In genomic region chr10:22715290-22715625, GRCh38 we compare ENCODE assay signal across 11 cellular contexts. TPM values are rescaled to one million over a fixed set of nuclear protein-coding genes. Genes with fewer than 3 reads are reported as not detected.
DNase-seq lines count a peak whose midpoint lies in the region; ATAC-seq, FAIRE-seq and TF ChIP-seq lines count a peak whose summit lies in the region.
"Had no signal": no experiment of that assay in that cellular context is flagged by ENCODE, and none has a peak within 500 bp of the region (broad histone marks: within the 10 kb centered on the region; RNA-seq: fewer than 3 reads in every experiment).

No MANE protein-coding gene starts in this region.

- H3K27me3 Mint-ChIP-seq in naive thymus-derived CD8-positive, alpha-beta T cell: no peaks in the 10 kb centered on the region

- DNase-seq in K562 (ENCODE audit: extremely low read depth in 1 of 4, low spot score in 3 of 4) (no peak), epidermal melanocyte (ENCODE audit: insufficient read length, low spot score) (no peak), transverse colon (no peak), NCI-H526 (lab: John Stamatoyannopoulos, UW) (no peak)
- no peak for DNase-seq in naive thymus-derived CD8-positive, alpha-beta T cell
- DNase-seq in stimulated activated CD4-positive, alpha-beta T cell treated with anti-CD3 and anti-CD28 coated beads, Interleukin-1b, Interleukin-23, amount 100 ng/mL, for 48 hours: no peak
- DNase-seq: cortex of kidney, DMS79 treated with DMSO at 0.1 percent for 48 hours, MV-4-11 had no signal

- 73% methylated on average over 7 of the region's 7 CpGs for WGBS in K562 (ENCODE audit: insufficient coverage, low coverage, missing lambda C conversion rate)
- 72 to 80% methylated on average over 7 of the region's 7 CpGs for WGBS in transverse colon (ENCODE audit: low coverage in 1 of 2), 2 donors

- no peak for TF ChIP-seq RAD21 in K562 (CRISPR knock-in tag; conservative IDR thresholded peaks at IDR 0.05 in 1 of 2, IDR thresholded peaks at IDR 0.05 in 1 of 2)

- FAIRE-seq in K562 (lab: Jason Lieb, UNC): no peak

- peak overlapping the region in 4 of 10 experiments; percentile 92 to 98 (median 96); a peak in 3 of 20 replicates for H3K4me3 ChIP-seq in BLaER1 treated with 17β-estradiol and CSF1 and Interleukin-3, amounts not matched to agents 10 nM and 100 nM
- H3K4me3 ChIP-seq in HUES6 (ENCODE audit: low read depth, low read length) (peak overlapping the region; percentile 66), K562 (no peak overlapping the region), transverse colon (peak overlapping the region in 1 of 4 donors; percentile 71)

- H3K9me3 ChIP-seq in BLaER1 treated with 17β-estradiol and CSF1 and Interleukin-3, amounts not matched to agents 10 nM and 100 nM (replicated peaks in 1 of 11): no peaks in the 10 kb centered on the region
- H3K9me3 ChIP-seq in HUES6 (ENCODE audit: control insufficient read depth, insufficient read depth, low read depth, low read length): no peaks in the 10 kb centered on the region
- no peaks in the 10 kb centered on the region for H3K9me3 ChIP-seq in K562 (replicated peaks; ENCODE audit: control insufficient read depth, insufficient read depth, low read depth, low read length)
- H3K9me3 ChIP-seq in transverse colon: no peaks in the 10 kb centered on the region

- H3K9me1 ChIP-seq in K562 (ENCODE audit: control insufficient read depth, insufficient read depth, low read length): peaks cover 4% of the 10 kb centered on the region

- intact Hi-C loops in K562 (cut with micrococcal nuclease) (loop anchor here (10.0 kb wide), 1 partner anchor 140 kb away; no protein-coding TSS in a partner anchor), transverse colon (cut with DNase I; ENCODE audit: low total_unique reads) (no loop called here)

- peak overlapping the region; percentile 95 for H2AFZ ChIP-seq in K562 (ENCODE audit: low read depth, low read length)

- peaks cover 0 to 2% (median 0%) of the 10 kb centered on the region in 3 donors for H3K36me3 Mint-ChIP-seq in naive thymus-derived CD8-positive, alpha-beta T cell

- TF ChIP-seq CTCF in K562 (IDR thresholded peaks at IDR 0.05 in 2 of 3, conservative IDR thresholded peaks at IDR 0.05 in 1 of 3; ENCODE audit: insufficient read depth in 2 of 3, low read depth in 1 of 3, low read length in 3 of 3): no peak
- TF ChIP-seq CTCF in transverse colon (IDR thresholded peaks at IDR 0.05): no peak

- TF ChIP-seq POLR2A in K562 (conservative IDR thresholded peaks at IDR 0.05): no peak
- no peak for TF ChIP-seq POLR2A in transverse colon (IDR thresholded peaks at IDR 0.05)

- peaks cover 17 to 33% (median 20%) of the 10 kb centered on the region in 10 experiments; a peak in 19 of 20 replicates for H3K4me1 ChIP-seq in BLaER1 treated with 17β-estradiol and CSF1 and Interleukin-3, amounts not matched to agents 10 nM and 100 nM
- H3K4me1 ChIP-seq in HUES6 (ENCODE audit: control insufficient read depth, insufficient read depth, low read length) (peaks cover 16% of the 10 kb centered on the region), K562 (replicated peaks in 1 of 2; ENCODE audit: control insufficient read depth in 2 of 2, insufficient read depth in 2 of 2, low read length in 2 of 2) (peaks cover 19% of the 10 kb centered on the region in 2 experiments; a peak in 4 of 5 replicates), transverse colon (peaks cover 6 to 29% (median 14%) of the 10 kb centered on the region in 4 donors)

- in situ Hi-C loops in K562 (cut with MboI): no loop called here
- in situ Hi-C loops in transverse colon (cut with MboI; ENCODE audit: low pct_ligation_motif_present in 1 of 4, low pct_unique_long_range_greater_than_20kb in 1 of 4, low sequenced_read_pairs in 3 of 4): loop anchor here in 2 of 4 donors (25.0 kb wide), 2 partner anchors 703 to 728 kb away; partner anchors contain the start of gene DNAJC1 (in 1 of the 2)

- no peak overlapping the region for H3K9ac ChIP-seq in BLaER1 treated with 17β-estradiol and CSF1 and Interleukin-3, amounts not matched to agents 10 nM and 100 nM
- H3K9ac ChIP-seq in HUES6 (ENCODE audit: low read length) (no peak overlapping the region), K562 (ENCODE audit: insufficient read depth in 1 of 2, low read depth in 2 of 2, low read length in 2 of 2) (no peak overlapping the region)

- H3K27me3 ChIP-seq in BLaER1 treated with 17β-estradiol and CSF1 and Interleukin-3, amounts not matched to agents 10 nM and 100 nM: peaks cover 0 to 46% (median 29%) of the 10 kb centered on the region in 11 experiments; a peak in 20 of 22 replicates
- H3K27me3 ChIP-seq in HUES6 (ENCODE audit: control insufficient read depth, insufficient read depth, low read length) (peaks cover 8% of the 10 kb centered on the region), K562 (ENCODE audit: control insufficient read depth in 2 of 2, insufficient read depth in 2 of 2, low read length in 2 of 2) (no peaks in the 10 kb centered on the region), transverse colon (no peaks in the 10 kb centered on the region)

- peaks cover 30 to 40% (median 37%) of the 10 kb centered on the region in 11 experiments for H4K20me1 ChIP-seq in BLaER1 treated with 17β-estradiol and CSF1 and Interleukin-3, amounts not matched to agents 10 nM and 100 nM
- H4K20me1 ChIP-seq in K562 (replicated peaks; ENCODE audit: control insufficient read depth, insufficient read depth, low read length): peaks cover 9% of the 10 kb centered on the region; the same call in 1 of the 2 replicates

- peak overlapping the region; percentile 92 to 100 (median 98); a peak in 20 of 22 replicates for H3K4me2 ChIP-seq in BLaER1 treated with 17β-estradiol and CSF1 and Interleukin-3, amounts not matched to agents 10 nM and 100 nM
- H3K4me2 ChIP-seq in K562 (ENCODE audit: insufficient read depth, low read length): peak overlapping the region; percentile 64; the same call in 1 of the 2 replicates

- ATAC-seq in K562: no peak
- ATAC-seq in naive thymus-derived CD8-positive, alpha-beta T cell: no peak

- peak overlapping the region; percentile 78 to 96 (median 87) for H3K27ac Mint-ChIP-seq in naive thymus-derived CD8-positive, alpha-beta T cell

- CTCF ChIA-PET in K562 (lab: Yijun Ruan, JAX; ENCODE audit: low intra/inter-chr PET ratio): no interaction called here

- TF ChIP-seq EP300 in K562 (IDR thresholded peaks at IDR 0.05; ENCODE audit: low read length) (no peak), transverse colon (IDR thresholded peaks at IDR 0.05; ENCODE audit: low read depth) (no peak)

- H3K9me3 Mint-ChIP-seq in naive thymus-derived CD8-positive, alpha-beta T cell: no peaks in the 10 kb centered on the region

- H3K79me2 ChIP-seq in K562 (ENCODE audit: control insufficient read depth, insufficient read depth, low read length): peaks cover 40% of the 10 kb centered on the region

- BruUV-seq in K562 (replicated peaks; lab: Mats Ljungman, UMichigan): no TSS peak

- H3K4me1 Mint-ChIP-seq in naive thymus-derived CD8-positive, alpha-beta T cell: peaks cover 19 to 37% (median 25%) of the 10 kb centered on the region in 4 donors

- H3K27ac ChIP-seq in BLaER1 treated with 17β-estradiol and CSF1 and Interleukin-3, amounts not matched to agents 10 nM and 100 nM: no peak overlapping the region
- H3K27ac ChIP-seq in HUES6 (ENCODE audit: low read depth, low read length) (no peak overlapping the region), K562 (ENCODE audit: extremely low read depth, low read depth, low read length) (no peak overlapping the region), transverse colon (peak overlapping the region in 2 of 4 donors; percentile 85 to 86)

- H3K36me3 ChIP-seq in BLaER1 treated with 17β-estradiol and CSF1 and Interleukin-3, amounts not matched to agents 10 nM and 100 nM: no peaks in the 10 kb centered on the region
- H3K36me3 ChIP-seq in HUES6 (ENCODE audit: control insufficient read depth, insufficient read depth, low read length) (no peaks in the 10 kb centered on the region), K562 (ENCODE audit: control insufficient read depth, insufficient read depth, low read length) (no peaks in the 10 kb centered on the region), transverse colon (no peaks in the 10 kb centered on the region)

- POLR2A ChIA-PET in K562 (lab: Yijun Ruan, JAX): no interaction called here
- POLR2A ChIA-PET in naive thymus-derived CD8-positive, alpha-beta T cell (lab: Charles Lee): interaction anchor here (0.6 to 5.9 kb wide), 3 partner anchors 33 to 69 kb away, joined by 3 to 67 read pairs (median 4); no protein-coding TSS in a partner anchor

- H3K4me3 Mint-ChIP-seq in naive thymus-derived CD8-positive, alpha-beta T cell: peak overlapping the region; percentile 72 to 90 (median 85)

TF ChIP-seq in K562, 482 proteins besides CTCF, POLR2A, EP300 and RAD21 (continues in another document):
- peak; percentile 34; the same call in 1 of the 2 replicates for TF ChIP-seq GTF2E2 (tag; IDR thresholded peaks at IDR 0.05)

RNA-seq across cellular contexts. Expression of gene PIP4K2A, which starts 0.9 kb away (rescaled TPM):
- 31.6 and 61.2 TPM in 2 replicates for total RNA-seq in K562 (2011; cell fraction: chromatin; rRNA removed; ENCODE audit: low replicate concordance)
- total RNA-seq in K562 (2011; cell fraction: nucleolus; rRNA removed): 22.7 and 26.6 TPM in 2 replicates
- 30.2 and 39.5 TPM in 2 replicates for total RNA-seq in K562 (2011; cell fraction: nucleoplasm; rRNA removed)
- total RNA-seq in K562 (2014; rRNA removed) (61.5 and 75.1 TPM in 2 replicates), K562 (2014; rRNA removed; fragmentation: Illumina TruSeq; extraction: Trizol) (73.5 and 95.8 TPM in 2 replicates), K562 (2015; rRNA removed; fragmentation: Illumina TruSeq; extraction: Trizol) (110 and 117 TPM in 2 replicates), K562 (2021) (56.4 and 71.9 TPM in 2 replicates), transverse colon (10 to 100 TPM in 3 of 4 donors, 1 to 10 TPM in 1; 2.6 to 14.9 (median 12.4) TPM)
- polyA plus RNA-seq in K562 (2011; rRNA removed) (29.8 and 35.6 TPM in 2 replicates), K562 (2014; fragmentation: Illumina TruSeq; extraction: Trizol) (65.2 and 69.1 TPM in 2 replicates), K562 (2014; fragmentation: Nextera tagmentation; extraction: Ambion mirVana) (10 to 100 TPM; 64.8 to 87.2 TPM), K562 (2014; rRNA removed) (47.1 and 49.5 TPM in 2 replicates)
- 14.8 and 25.0 TPM in 2 replicates for polyA plus RNA-seq in K562 (2011; cell fraction: cytosol; rRNA removed)
- 17.2 and 23.1 TPM in 2 replicates for polyA plus RNA-seq in K562 (2011; cell fraction: nucleus; rRNA removed)
- polyA plus RNA-seq in K562 (2012): 39.4 and 42.5 TPM in 2 replicates
- 62.2 and 65.1 TPM in 2 replicates for polyA minus RNA-seq in K562 (2011; rRNA and poly(A)+ RNA removed)
- 37.1 and 39.1 TPM in 2 replicates for polyA minus RNA-seq in K562 (2011; cell fraction: cytosol; rRNA and poly(A)+ RNA removed)
- polyA minus RNA-seq in K562 (2011; cell fraction: nucleus; rRNA and poly(A)+ RNA removed): 21.7 and 45.1 TPM in 2 replicates
- total RNA-seq in naive thymus-derived CD8-positive, alpha-beta T cell: 100 to 1,000 TPM; 152 to 169 TPM
- 10 to 100 TPM; 54.3 to 77.5 (median 59.9) TPM for polyA plus RNA-seq in naive thymus-derived CD8-positive, alpha-beta T cell
